ENCODE assay signal across 25 cellular contexts in genomic region chr4:89277412-89277811, GRCh38. TPM values are rescaled to one million over a fixed set of nuclear protein-coding genes. Genes with fewer than 3 reads are reported as not detected.
DNase-seq lines count a peak whose midpoint lies in the region; ATAC-seq and TF ChIP-seq lines count a peak whose summit lies in the region.
"Had no signal": no experiment of that assay in that cellular context is flagged by ENCODE, and none has a peak within 500 bp of the region (broad histone marks: within the 10 kb centered on the region; RNA-seq: fewer than 3 reads in every experiment).

No MANE protein-coding gene starts in this region.

- no TSS peak for BruUV-seq in MCF 10A (replicated peaks; lab: Mats Ljungman, UMichigan)

- no peak overlapping the region for H3K27ac Mint-ChIP-seq in MCF 10A (ENCODE audit: low read depth, unreplicated experiment)
- H3K27ac Mint-ChIP-seq in stimulated activated effector memory CD8-positive, alpha-beta T cell treated with anti-CD3 and anti-CD28 coated beads, Interleukin-12 subunit alpha, Interleukin-12 subunit beta, amount 100 ng/mL, for 72 hours, result peak overlapping the region; percentile 44
- H3K27ac Mint-ChIP-seq: activated naive CD8-positive, alpha-beta T cell treated with anti-CD3 and anti-CD28 coated beads, Interleukin-2, amount 10 ng/mL, durations not matched to agents 7 days and 5 days; GM23338; nephron progenitor cell; type B pancreatic cell had no signal

- no peak overlapping the region for H3K4me3 Mint-ChIP-seq in MCF 10A (ENCODE audit: unreplicated experiment)
- no peak overlapping the region for H3K4me3 Mint-ChIP-seq in stimulated activated effector memory CD8-positive, alpha-beta T cell treated with anti-CD3 and anti-CD28 coated beads, Interleukin-12 subunit alpha, Interleukin-12 subunit beta, amount 100 ng/mL, for 72 hours
- H3K4me3 Mint-ChIP-seq: activated naive CD8-positive, alpha-beta T cell treated with anti-CD3 and anti-CD28 coated beads, Interleukin-2, amount 10 ng/mL, durations not matched to agents 7 days and 5 days; GM23338; nephron progenitor cell; type B pancreatic cell had no signal

- H3K4me1 Mint-ChIP-seq in MCF 10A (ENCODE audit: insufficient read depth, unreplicated experiment), result peaks cover 7% of the 10 kb centered on the region
- H3K4me1 Mint-ChIP-seq in stimulated activated effector memory CD8-positive, alpha-beta T cell treated with anti-CD3 and anti-CD28 coated beads, Interleukin-12 subunit alpha, Interleukin-12 subunit beta, amount 100 ng/mL, for 72 hours, result peaks cover 44% of the 10 kb centered on the region

- no peaks in the 10 kb centered on the region for H3K27me3 Mint-ChIP-seq in MCF 10A (ENCODE audit: insufficient read depth, unreplicated experiment)
- H3K27me3 Mint-ChIP-seq: activated naive CD8-positive, alpha-beta T cell treated with anti-CD3 and anti-CD28 coated beads, Interleukin-2, amount 10 ng/mL, durations not matched to agents 7 days and 5 days; type B pancreatic cell had no signal

- H3K27me3 ChIP-seq in breast epithelium (no peaks in the 10 kb centered on the region), left lung (no peaks in the 10 kb centered on the region)
- H3K27me3 ChIP-seq: pancreas had no signal

- H3K4me1 ChIP-seq in breast epithelium (no peaks in the 10 kb centered on the region), left lung (no peaks in the 10 kb centered on the region)

- CTCF ChIA-PET in MCF 10A (lab: Yijun Ruan, JAX), result interaction anchor here (0.5 to 2.1 kb wide), 5 partner anchors 10 to 59 kb away, joined by 3 to 4 read pairs (median 3); no protein-coding TSS in a partner anchor

- H3K27ac ChIP-seq in breast epithelium (no peak overlapping the region), left lung (no peak overlapping the region)
- H3K27ac ChIP-seq: pancreas had no signal

- H3K9me3 ChIP-seq in breast epithelium (no peaks in the 10 kb centered on the region), left lung (no peaks in the 10 kb centered on the region)
- H3K9me3 ChIP-seq: pancreas had no signal

- ATAC-seq in stimulated activated effector memory CD8-positive, alpha-beta T cell treated with anti-CD3 and anti-CD28 coated beads, Interleukin-12 subunit alpha, Interleukin-12 subunit beta, amount 100 ng/mL, for 72 hours, result no peak
- no peak for ATAC-seq in left lung
- ATAC-seq: activated CD4-positive, CD25-positive, alpha-beta regulatory T cell treated with anti-CD3 and anti-CD28 coated beads, Interleukin-2, amount 50 U/mL, for 24 hours; GM12878; GM23338; pancreas had no signal

- POLR2A ChIA-PET in MCF 10A (lab: Yijun Ruan, JAX), result interaction anchor here (0.6 kb wide), 1 partner anchor 22 kb away, joined by 3 read pairs; no protein-coding TSS in a partner anchor

- DNase-seq in MCF 10A (ENCODE audit: unreplicated experiment) (peak; percentile 52), breast epithelium (ENCODE audit: low spot score in 2 of 2) (no peak), M059J (ENCODE audit: low read depth) (peak; percentile 47), epithelial cell of esophagus (ENCODE audit: low read depth) (peak; percentile 57), RPMI8226 (no peak), left lung (no peak)
- no peak for DNase-seq in stimulated activated effector memory CD8-positive, alpha-beta T cell treated with anti-CD3 and anti-CD28 coated beads, Interleukin-12 subunit alpha, Interleukin-12 subunit beta, amount 100 ng/mL, for 72 hours (ENCODE audit: low spot score in 2 of 2)
- DNase-seq in effector CD4-positive, alpha-beta T cell, result no peak
- DNase-seq: activated CD8-positive, alpha-beta memory T cell treated with anti-CD3 and anti-CD28 coated beads for 24 hours; activated effector memory CD4-positive, alpha-beta T cell treated with anti-CD3 and anti-CD28 coated beads, Interleukin-2, amount 50 U/mL, for 16 hours; activated naive CD8-positive, alpha-beta T cell treated with anti-CD3 and anti-CD28 coated beads, Interleukin-2, amount 10 ng/mL, durations not matched to agents 7 days and 5 days; activated T-cell treated with anti-CD3 and anti-CD28 coated beads, Interleukin-2, amount 50 U/mL, for 1 hour; DND-41; kidney glomerular epithelial cell; NCI-H1105; NCI-H1930; NCI-H524; nephron progenitor cell; pancreas; stimulated activated CD4-positive, alpha-beta T cell treated with anti-CD3 and anti-CD28 coated beads, Interleukin-2, amount 100 ng/mL, for 24 hours had no signal

- TF ChIP-seq CTCF in MCF 10A (IDR thresholded peaks at IDR 0.05; ENCODE audit: unreplicated experiment) (no peak), breast epithelium (IDR thresholded peaks at IDR 0.05) (no peak), epithelial cell of esophagus (IDR thresholded peaks at IDR 0.05; ENCODE audit: insufficient read depth, low read depth, low read length, missing control alignments) (no peak), left lung (IDR thresholded peaks at IDR 0.05) (no peak)

- no peaks in the 10 kb centered on the region for H3K36me3 Mint-ChIP-seq in MCF 10A (ENCODE audit: insufficient read depth, unreplicated experiment)
- peaks cover 17% of the 10 kb centered on the region for H3K36me3 Mint-ChIP-seq in stimulated activated effector memory CD8-positive, alpha-beta T cell treated with anti-CD3 and anti-CD28 coated beads, Interleukin-12 subunit alpha, Interleukin-12 subunit beta, amount 100 ng/mL, for 72 hours
- H3K36me3 Mint-ChIP-seq: type B pancreatic cell had no signal

- H3K36me3 ChIP-seq in breast epithelium (no peaks in the 10 kb centered on the region), left lung (no peaks in the 10 kb centered on the region)
- H3K36me3 ChIP-seq: pancreas had no signal

- TF ChIP-seq POLR2A in breast epithelium (IDR thresholded peaks at IDR 0.05), result no peak

- H3K4me3 ChIP-seq in breast epithelium, result no peak overlapping the region
- H3K4me3 ChIP-seq in epithelial cell of esophagus (ENCODE audit: low read length), result no peak overlapping the region
- no peak overlapping the region for H3K4me3 ChIP-seq in left lung
- H3K4me3 ChIP-seq: GM12878, GM23338, pancreas had no signal

- no peaks in the 10 kb centered on the region for H3K9me3 Mint-ChIP-seq in MCF 10A (ENCODE audit: unreplicated experiment)
- peaks cover 3% of the 10 kb centered on the region for H3K9me3 Mint-ChIP-seq in stimulated activated effector memory CD8-positive, alpha-beta T cell treated with anti-CD3 and anti-CD28 coated beads, Interleukin-12 subunit alpha, Interleukin-12 subunit beta, amount 100 ng/mL, for 72 hours
- H3K9me3 Mint-ChIP-seq: GM23338, type B pancreatic cell had no signal

- intact Hi-C loops in MCF 10A (cut with micrococcal nuclease), result no loop called here
- intact Hi-C loops in breast epithelium (cut with DNase I; ENCODE audit: low total_unique reads), result no loop called here
- intact Hi-C loops in left lung (cut with DNase I), result no loop called here

RNA-seq across cellular contexts. Expression of gene GPRIN3, which starts 30.2 kb away (rescaled TPM):
- total RNA-seq in MCF 10A (2022) (not detected in 2 replicates), breast epithelium (10 to 100 TPM in 1 of 3 donors, 1 to 10 TPM in 2; 3.3 to 13.2 (median 4.0) TPM), left lung (10 to 100 TPM in 1 of 2 donors, 1 to 10 TPM in 1; 9.4 to 14.1 TPM)
- 0.05 and 0.25 TPM in 2 replicates for total RNA-seq in M059J (2014; rRNA removed; shearing (Covaris generic))
- total RNA-seq: A673 had no signal

Comparison
In these comparisons a context has a peak if more than half of its experiments do, and no peak if none do; other contexts are left out.
1. DNase-seq: peak in MCF 10A (single experiment), M059J (single experiment) and epithelial cell of esophagus (single experiment); none in breast epithelium (0 of 2), stimulated activated effector memory CD8-positive, alpha-beta T cell treated with anti-CD3 and anti-CD28 coated beads, Interleukin-12 subunit alpha, Interleukin-12 subunit beta, amount 100 ng/mL, for 72 hours (0 of 2), RPMI8226 (single experiment), left lung (0 of 2) and effector CD4-positive, alpha-beta T cell (single experiment).